Comparison of ENCODE assay signal across 9 cellular contexts in genomic region chr16:56933266-56933619, GRCh38. TPM values are rescaled to one million over a fixed set of nuclear protein-coding genes. Genes with fewer than 3 reads are reported as not detected.
DNase-seq lines count a peak whose midpoint lies in the region; ATAC-seq and TF ChIP-seq lines count a peak whose summit lies in the region.
"Had no signal": no experiment of that assay in that cellular context is flagged by ENCODE, and none has a peak within 500 bp of the region (broad histone marks: within the 10 kb centered on the region; RNA-seq: fewer than 3 reads in every experiment).

No MANE protein-coding gene starts in this region.

- H3K9me2 ChIP-seq in SK-N-SH: no peaks in the 10 kb centered on the region

- 29% methylated on average over 3 of the region's 3 CpGs for WGBS in SK-N-SH (ENCODE audit: low lambda C conversion rate)

- CTCF ChIA-PET in SK-N-SH (lab: Yijun Ruan, JAX): interaction anchor here (0.5 to 3.6 kb wide), 9 partner anchors 15 to 1228 kb away, joined by 3 to 21 read pairs (median 3); no protein-coding TSS in a partner anchor

- H3K4me1 ChIP-seq in SK-N-SH (ENCODE audit: control insufficient read depth in 1 of 2, insufficient read depth in 2 of 2, low read depth in 1 of 2, low read length in 1 of 2): peaks cover 18 to 32% of the 10 kb centered on the region in 2 experiments; a peak in 3 of 4 replicates

- H3F3A ChIP-seq in SK-N-SH (replicated peaks; ENCODE audit: insufficient read depth): peaks cover 14% of the 10 kb centered on the region

- peak overlapping the region; percentile 88 for H3K9ac ChIP-seq in SK-N-SH

- no peaks in the 10 kb centered on the region for H3K9me3 Mint-ChIP-seq in activated naive CD8-positive, alpha-beta T cell (ENCODE audit: low read depth)
- no peaks in the 10 kb centered on the region for H3K9me3 Mint-ChIP-seq in immature natural killer cell

- H3K79me2 ChIP-seq in SK-N-SH (ENCODE audit: insufficient read depth): peaks cover 62% of the 10 kb centered on the region

- no peaks in the 10 kb centered on the region for H3K9me3 ChIP-seq in SK-N-SH

- peak overlapping the region; percentile 66 for H3K4me2 ChIP-seq in SK-N-SH

- H3K4me3 ChIP-seq in SK-N-SH (ENCODE audit: low read depth in 2 of 2, low read length in 1 of 2): peak overlapping the region; percentile 84 to 99

- POLR2A ChIA-PET in SK-N-SH (lab: Yijun Ruan, JAX): interaction anchor here (0.8 to 5.8 kb wide), 6 partner anchors 11 to 68 kb away, joined by 3 to 43 read pairs (median 3); partner anchors contain the start of gene SLC12A3

- no peak for DNase-seq in SK-N-SH
- no peak for DNase-seq in immature natural killer cell
- no peak for DNase-seq in DMS79 (lab: John Stamatoyannopoulos, UW)

- peaks cover 34 to 39% of the 10 kb centered on the region in 2 experiments for H3K36me3 ChIP-seq in SK-N-SH (replicated peaks in 1 of 2; ENCODE audit: control insufficient read depth in 1 of 2, insufficient read depth in 2 of 2, low read length in 1 of 2)

- H3K27ac Mint-ChIP-seq in activated naive CD8-positive, alpha-beta T cell: peak overlapping the region; percentile 95
- peak overlapping the region; percentile 95 to 98 (median 97) for H3K27ac Mint-ChIP-seq in immature natural killer cell

- no peak overlapping the region for H2AFZ ChIP-seq in SK-N-SH (ENCODE audit: low read depth)

- no peaks in the 10 kb centered on the region for H3K27me3 ChIP-seq in SK-N-SH (ENCODE audit: insufficient read depth)

- peaks cover 44% of the 10 kb centered on the region for H3K4me1 Mint-ChIP-seq in activated naive CD8-positive, alpha-beta T cell (ENCODE audit: low read depth)
- peaks cover 46 to 63% of the 10 kb centered on the region in 2 donors for H3K4me1 Mint-ChIP-seq in immature natural killer cell

- peaks cover 18% of the 10 kb centered on the region for H3K36me3 Mint-ChIP-seq in activated naive CD8-positive, alpha-beta T cell
- H3K36me3 Mint-ChIP-seq in immature natural killer cell: peaks cover 0 to 25% (median 22%) of the 10 kb centered on the region in 3 donors

- peak overlapping the region; percentile 97 for H3K4me3 Mint-ChIP-seq in activated naive CD8-positive, alpha-beta T cell
- peak overlapping the region; percentile 97 to 98 (median 98) for H3K4me3 Mint-ChIP-seq in immature natural killer cell

- no peak for TF ChIP-seq RAD21 in SK-N-SH (IDR thresholded peaks at IDR 0.05; ENCODE audit: low read length)

- TF ChIP-seq EP300 in SK-N-SH (IDR thresholded peaks at IDR 0.05; ENCODE audit: borderline replicate concordance in 1 of 2, low read depth in 1 of 2, low read length in 1 of 2): no peak

- peaks cover 48% of the 10 kb centered on the region for H4K20me1 ChIP-seq in SK-N-SH (ENCODE audit: insufficient read depth)

- ATAC-seq in SK-N-SH treated with all-trans-retinoic acid at 6 μM for 48 hours: no peak
- no peak for ATAC-seq in GM19463 (IDR thresholded peaks at IDR 0.05; ENCODE audit: unreplicated experiment)
- ATAC-seq in GM18868 (IDR thresholded peaks at IDR 0.05; ENCODE audit: unreplicated experiment): no peak

- H3K27ac ChIP-seq in SK-N-SH (ENCODE audit: low read depth in 2 of 2, low read length in 1 of 2) (peak overlapping the region; percentile 69 to 90; a peak in 3 of 4 replicates), temporal lobe (ENCODE audit: low read depth, low read length) (peak overlapping the region; percentile 97)

- no peak for TF ChIP-seq CTCF in SK-N-SH (IDR thresholded peaks at IDR 0.05)

- no peaks in the 10 kb centered on the region for H3K27me3 Mint-ChIP-seq in activated naive CD8-positive, alpha-beta T cell
- peaks cover 18 to 19% (median 18%) of the 10 kb centered on the region in 3 donors for H3K27me3 Mint-ChIP-seq in immature natural killer cell (ENCODE audit: low read depth in 3 of 3)

TF ChIP-seq in SK-N-SH, 30 proteins besides CTCF, POLR2A, EP300 and RAD21 (continues in another document):
- no peak for TF ChIP-seq TEAD4 (IDR thresholded peaks at IDR 0.05; ENCODE audit: borderline replicate concordance, insufficient read depth)
- no peak for TF ChIP-seq FOSL2 (IDR thresholded peaks at IDR 0.05; ENCODE audit: borderline replicate concordance, low read depth)
- TF ChIP-seq MEF2A (IDR thresholded peaks at IDR 0.05; ENCODE audit: borderline replicate concordance, low read depth): no peak
- TF ChIP-seq JUND (IDR thresholded peaks at IDR 0.05): no peak
- no peak for TF ChIP-seq RCOR1 (IDR thresholded peaks at IDR 0.05; ENCODE audit: low read length)
- no peak for TF ChIP-seq MXI1 (IDR thresholded peaks at IDR 0.05; ENCODE audit: low read depth, low read length)
- TF ChIP-seq EZH2phosphoT487 (IDR thresholded peaks at IDR 0.05; ENCODE audit: borderline replicate concordance, low read depth): no peak
- TF ChIP-seq SMC3 (IDR thresholded peaks at IDR 0.05; ENCODE audit: low read depth, low read length): no peak
- TF ChIP-seq SIN3A (IDR thresholded peaks at IDR 0.05; ENCODE audit: borderline replicate concordance, low read depth, low read length): no peak
- no peak for TF ChIP-seq USF2 (IDR thresholded peaks at IDR 0.05; ENCODE audit: borderline replicate concordance, low read depth, low read length)
- no peak for TF ChIP-seq PBX3 (IDR thresholded peaks at IDR 0.05)
- no peak for TF ChIP-seq NFIC (IDR thresholded peaks at IDR 0.05; ENCODE audit: borderline replicate concordance)
- no peak for TF ChIP-seq TAF1 (IDR thresholded peaks at IDR 0.05; ENCODE audit: borderline replicate concordance, low read depth, low read length)

TF ChIP-seq in SK-N-SH treated with all-trans-retinoic acid at 6 μM for 48 hours, 23 proteins besides CTCF, POLR2A, EP300 and RAD21:
- no peak for TF ChIP-seq CSDC2 (CRISPR knock-in tag; IDR thresholded peaks at IDR 0.05)
- TF ChIP-seq ZNF70 (CRISPR knock-in tag; IDR thresholded peaks at IDR 0.05): no peak
- TF ChIP-seq CREB5 (CRISPR knock-in tag; IDR thresholded peaks at IDR 0.05; ENCODE audit: low read depth): no peak
- TF ChIP-seq CSRNP3 (CRISPR knock-in tag; IDR thresholded peaks at IDR 0.05): no peak
- TF ChIP-seq GLIS3 (CRISPR knock-in tag; IDR thresholded peaks at IDR 0.05): no peak
- TF ChIP-seq ARNTL (CRISPR knock-in tag; IDR thresholded peaks at IDR 0.05; ENCODE audit: borderline replicate concordance, low read depth): no peak
- TF ChIP-seq ZNF8 (CRISPR knock-in tag; IDR thresholded peaks at IDR 0.05): no peak
- no peak for TF ChIP-seq BACH2 (CRISPR knock-in tag; IDR thresholded peaks at IDR 0.05; ENCODE audit: borderline replicate concordance)
- TF ChIP-seq ZNF565 (CRISPR knock-in tag; conservative IDR thresholded peaks at IDR 0.05; ENCODE audit: low read depth): no peak
- TF ChIP-seq SNAI2 (CRISPR knock-in tag; IDR thresholded peaks at IDR 0.05): no peak
- TF ChIP-seq RARB (CRISPR knock-in tag; IDR thresholded peaks at IDR 0.05): no peak
- TF ChIP-seq OSR1 (CRISPR knock-in tag; IDR thresholded peaks at IDR 0.05): no peak
- TF ChIP-seq ZC3H10 (CRISPR knock-in tag; IDR thresholded peaks at IDR 0.05): no peak

RNA-seq across cellular contexts. Expression of gene HERPUD1, which starts 1.3 kb away (rescaled TPM):
- polyA plus RNA-seq in SK-N-SH (2012; rRNA removed) (46.3 and 71.1 TPM in 2 replicates), immature natural killer cell (100 to 1,000 TPM in 2 of 3 donors, 10 to 100 TPM in 1; 89.0 to 157 (median 120) TPM)
- 49.4 and 54.4 TPM in 2 replicates for polyA plus RNA-seq in SK-N-SH (2012; cell fraction: cytosol; rRNA removed)
- polyA plus RNA-seq in SK-N-SH (2012; cell fraction: nucleus; rRNA removed): 37.9 and 75.2 TPM in 2 replicates
- total RNA-seq in temporal lobe: 52.6 TPM

RNA-seq across cellular contexts. Expression of gene CETP, which starts 28.5 kb away (rescaled TPM):
- polyA plus RNA-seq in SK-N-SH (2012; rRNA removed) (not detected in 2 replicates), immature natural killer cell (under 1 TPM in 1 of 3 donors, not detected in 2; 0.22 TPM)
- 0.03 TPM in 1 of 2 replicates, not detected in the other for polyA plus RNA-seq in SK-N-SH (2012; cell fraction: cytosol; rRNA removed)
- 0.05 TPM in 1 of 2 replicates, not detected in the other for polyA plus RNA-seq in SK-N-SH (2012; cell fraction: nucleus; rRNA removed)
- 0.74 TPM for total RNA-seq in temporal lobe
- total RNA-seq: T-helper 2 cell treated with Interferon-gamma antibody and Interleukin-4, amounts not matched to agents 100 ng/mL and 5 ng/mL, for 36 hours had no signal

RNA-seq across cellular contexts. Expression of gene NLRC5, which starts 56.1 kb away (rescaled TPM):
- 6.5 and 7.8 TPM in 2 replicates for polyA plus RNA-seq in SK-N-SH (2012; rRNA removed)
- 2.3 and 2.9 TPM in 2 replicates for polyA plus RNA-seq in SK-N-SH (2012; cell fraction: cytosol; rRNA removed)
- 32.3 and 33.4 TPM in 2 replicates for polyA plus RNA-seq in SK-N-SH (2012; cell fraction: nucleus; rRNA removed)
- 100 to 1,000 TPM in 1 of 3 donors, 10 to 100 TPM in 2; 18.2 to 151 (median 32.8) TPM for polyA plus RNA-seq in immature natural killer cell
- total RNA-seq in temporal lobe: 1.2 TPM
